Comparison of ENCODE assay signal across 1 cellular context in the genomic region with DNA sequence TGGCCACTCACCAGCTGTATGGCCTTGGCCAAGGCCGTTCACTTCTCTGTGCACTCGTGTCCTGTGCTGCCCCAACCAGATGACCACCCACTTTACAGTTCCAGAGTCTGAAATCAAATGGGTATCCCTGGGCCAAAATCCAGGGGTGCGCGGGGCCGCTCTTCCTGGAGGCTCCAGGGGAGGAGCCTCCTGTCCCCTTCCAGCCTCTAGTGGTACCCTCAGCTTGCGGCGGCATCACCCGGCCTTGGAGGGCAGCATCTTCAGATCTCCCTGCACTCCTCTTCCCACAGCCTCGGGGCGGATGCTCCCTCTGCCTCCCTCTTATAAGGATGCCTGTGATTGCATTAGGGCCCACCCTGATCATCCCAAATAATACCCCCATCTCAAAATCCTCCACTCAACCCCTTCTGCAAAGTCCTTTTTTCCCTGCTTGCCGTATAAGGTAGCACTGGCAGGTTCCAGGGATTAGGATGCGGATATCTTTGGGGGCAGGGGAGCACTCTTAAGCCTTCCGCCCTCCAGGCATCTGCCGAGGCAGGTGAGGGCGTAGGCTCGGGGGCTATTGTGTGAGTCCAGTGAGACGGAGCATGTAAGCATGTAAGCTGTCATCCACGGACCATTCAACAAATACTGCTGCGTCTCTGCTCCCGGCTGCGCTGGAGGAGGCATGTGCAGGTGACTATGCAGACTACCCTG.
TF ChIP-seq lines count a peak whose summit lies in the region.

No MANE protein-coding gene starts in this region.

TF ChIP-seq in WTC11, 78 proteins besides CTCF, POLR2A, EP300 and RAD21 (continued from another document):
- TF ChIP-seq, protein P1, sequence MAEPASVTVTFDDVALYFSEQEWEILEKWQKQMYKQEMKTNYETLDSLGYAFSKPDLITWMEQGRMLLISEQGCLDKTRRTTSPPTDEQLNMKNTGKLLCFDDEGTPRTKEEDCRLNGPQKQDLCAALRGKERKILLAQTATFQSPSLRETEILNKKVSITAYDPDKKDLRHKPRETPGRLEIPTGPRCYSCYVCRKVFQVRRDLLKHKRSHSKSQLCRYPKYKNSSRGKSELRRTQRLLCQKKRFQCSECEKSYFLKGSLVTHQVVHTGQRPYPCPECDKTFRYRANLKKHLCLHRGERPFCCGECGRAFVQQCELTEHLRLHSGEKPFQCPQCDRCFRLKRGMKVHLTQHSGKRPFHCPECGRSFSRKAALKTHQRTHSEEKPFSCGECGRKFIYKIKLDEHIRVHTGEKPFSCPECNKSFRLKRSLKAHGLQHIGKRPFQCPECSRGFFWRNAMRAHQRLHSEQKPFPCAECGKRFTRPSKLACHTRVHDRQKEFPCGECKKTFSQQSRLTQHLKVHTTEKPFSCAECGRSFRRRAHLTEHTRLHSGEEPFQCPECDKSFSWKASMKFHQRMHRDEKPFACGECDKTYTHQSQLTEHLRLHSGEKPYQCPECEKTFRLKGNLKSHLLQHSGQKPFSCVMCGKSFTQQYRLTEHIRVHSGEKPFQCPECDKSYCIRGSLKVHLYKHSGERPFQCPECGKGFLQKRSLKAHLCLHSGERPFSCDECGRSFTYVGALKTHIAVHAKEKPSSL (CRISPR knock-in tag; conservative IDR thresholded peaks at IDR 0.05): no peak
